ENCODE assay signal across 11 cellular contexts in genomic region chr2:83253848-83254247, GRCh38.
"Had no signal": no experiment of that assay in that cellular context is flagged by ENCODE, and none has a peak within 500 bp of the region (broad histone marks: within the 10 kb centered on the region; RNA-seq: fewer than 3 reads in every experiment).

No MANE protein-coding gene starts in this region.

- ATAC-seq: GM23338, HCT116 had no signal

- H3K9ac ChIP-seq: GM23248 had no signal

- H3K4me2 ChIP-seq: GM23338 had no signal

- H2AFZ ChIP-seq: GM23248, GM23338 had no signal

- FAIRE-seq: H1, H54 had no signal

- H3K4me1 ChIP-seq: HAP-1 had no signal

- H3K27ac ChIP-seq: GM23248 had no signal

- H3K9me3 ChIP-seq: HAP-1 had no signal

- H3K36me3 ChIP-seq: HAP-1 had no signal

- DNase-seq: GM23248, GOT3, H7, H9, HCEC 1CT, HFFc6 had no signal

- H3K4me3 ChIP-seq: GM23248, GM23338, HAP-1 had no signal
